1 cellular context compared by ENCODE assay signal in the genomic region with DNA sequence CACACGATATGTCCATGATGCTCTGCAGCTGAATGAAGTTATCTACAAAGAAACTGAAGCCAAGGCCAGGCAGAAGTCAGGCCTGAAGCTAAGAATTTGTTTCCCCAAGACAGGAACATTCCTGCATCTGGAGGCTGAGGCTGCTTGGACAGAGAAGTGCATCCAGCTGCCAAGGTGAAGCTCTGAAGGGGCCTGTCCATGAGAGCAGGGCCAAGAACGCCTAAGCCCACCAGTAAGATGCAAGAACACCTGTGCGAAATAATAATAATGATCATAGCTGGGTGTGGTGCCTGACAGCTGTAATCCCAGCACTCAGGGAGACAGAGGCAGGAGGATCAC.
TF ChIP-seq lines count a peak whose summit lies in the region.

No MANE protein-coding gene starts in this region.

TF ChIP-seq in GM12878, 131 proteins besides CTCF, POLR2A, EP300 and RAD21:
- TF ChIP-seq ZNF24 (IDR thresholded peaks at IDR 0.05) (0 out of 2 replicates have a peak, but pooled peaks have one; percentile 12), SKIL (IDR thresholded peaks at IDR 0.05; ENCODE audit: low read depth, poor library complexity, severe bottlenecking) (peak; percentile 19), SMARCA5 (IDR thresholded peaks at IDR 0.05) (0 out of 2 replicates have a peak, but pooled peaks have one; percentile 15), RELB (IDR thresholded peaks at IDR 0.05; ENCODE audit: low read depth) (0 out of 2 replicates have a peak, but pooled peaks have one; percentile 3), PAX8 (IDR thresholded peaks at IDR 0.05) (0 out of 2 replicates have a peak, but pooled peaks have one; percentile 16), ZNF687 (IDR thresholded peaks at IDR 0.05) (peak; percentile 61; the same call in 1 of the 2 replicates), ATF7 (IDR thresholded peaks at IDR 0.05; ENCODE audit: low read depth) (no peak)
- TF ChIP-seq, protein P1, sequence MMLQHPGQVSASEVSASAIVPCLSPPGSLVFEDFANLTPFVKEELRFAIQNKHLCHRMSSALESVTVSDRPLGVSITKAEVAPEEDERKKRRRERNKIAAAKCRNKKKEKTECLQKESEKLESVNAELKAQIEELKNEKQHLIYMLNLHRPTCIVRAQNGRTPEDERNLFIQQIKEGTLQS (IDR thresholded peaks at IDR 0.05; ENCODE audit: borderline replicate concordance, extremely low read depth, low read depth, low read length) = no peak
